9 cellular contexts compared by ENCODE assay signal in the genomic region with DNA sequence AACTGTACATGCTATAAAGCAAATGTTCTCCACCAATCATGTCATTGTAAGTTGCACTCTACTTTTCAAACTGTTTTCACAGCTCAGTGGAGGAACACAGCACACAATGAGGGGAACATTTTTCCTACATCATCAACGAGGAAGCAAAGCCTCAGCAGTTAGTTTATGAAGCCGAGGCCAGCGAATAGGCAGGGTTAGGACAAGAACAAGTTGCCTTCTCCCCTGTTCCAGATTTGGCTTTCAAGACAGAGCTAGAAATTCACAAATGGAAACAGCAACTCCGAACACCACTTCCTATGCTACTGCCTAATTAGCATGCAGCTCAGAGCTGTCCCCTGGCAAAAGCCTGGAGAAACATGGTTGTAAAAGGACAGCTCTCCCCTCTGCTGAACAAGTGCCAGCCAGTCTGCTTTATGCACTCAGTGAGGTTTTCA. TPM values are rescaled to one million over a fixed set of nuclear protein-coding genes. Genes with fewer than 3 reads are reported as not detected.
DNase-seq lines count a peak whose midpoint lies in the region; ATAC-seq, FAIRE-seq and TF ChIP-seq lines count a peak whose summit lies in the region.
"Had no signal": no experiment of that assay in that cellular context is flagged by ENCODE, and none has a peak within 500 bp of the region (broad histone marks: within the 10 kb centered on the region; RNA-seq: fewer than 3 reads in every experiment).

No MANE protein-coding gene starts in this region.

- intact Hi-C loops in mammary epithelial cell (cut with micrococcal nuclease) (loop anchor here (5.0 kb wide), 1 partner anchor 47 kb away; no protein-coding TSS in a partner anchor), left colon (cut with DNase I, micrococcal nuclease) (no loop called here), Caco-2 (cut with micrococcal nuclease; ENCODE audit: unreplicated experiment) (no loop called here), HepG2 (cut with micrococcal nuclease; ENCODE audit: unreplicated experiment) (no loop called here)

- POLR2A ChIA-PET in activated CD4-positive, alpha-beta T cell treated with anti-CD3 and anti-CD28 coated beads, Interleukin-2, amount 10 ng/mL, durations not matched to agents 7 days and 5 days (lab: Charles Lee) = no interaction called here
- POLR2A ChIA-PET in Caco-2 (lab: Charles Lee) (no interaction called here), HepG2 (lab: Yijun Ruan, JAX) (no interaction called here)

- H3K9me3 ChIP-seq in HUES48 (ENCODE audit: control insufficient read depth, insufficient read depth, low read length) = no peaks in the 10 kb centered on the region
- no peaks in the 10 kb centered on the region for H3K9me3 ChIP-seq in mammary epithelial cell (replicated peaks; ENCODE audit: insufficient read depth, low read length)
- H3K9me3 ChIP-seq in suprapubic skin = no peaks in the 10 kb centered on the region
- H3K9me3 ChIP-seq in Caco-2 = no peaks in the 10 kb centered on the region
- H3K9me3 ChIP-seq in HepG2 (ENCODE audit: low read length) = no peaks in the 10 kb centered on the region

- FAIRE-seq in HepG2 (lab: Jason Lieb, UNC) = no peak

- H3K9ac ChIP-seq in HUES48 (ENCODE audit: low read depth, low read length) (no peak overlapping the region), mammary epithelial cell (ENCODE audit: insufficient read depth, low read length) (peak overlapping the region; percentile 46), HepG2 (ENCODE audit: insufficient read depth, low read depth, low read length) (no peak overlapping the region)

- CTCF ChIA-PET in mammary epithelial cell (lab: Charles Lee; ENCODE audit: low non-redundant PET) = no interaction called here
- CTCF ChIA-PET in activated CD4-positive, alpha-beta T cell treated with anti-CD3 and anti-CD28 coated beads, Interleukin-2, amount 10 ng/mL, durations not matched to agents 7 days and 5 days (lab: Charles Lee) = no interaction called here
- CTCF ChIA-PET in Caco-2 (lab: Charles Lee) = interaction anchor here (0.9 kb wide), 1 partner anchor 189 kb away, joined by 3 read pairs; no protein-coding TSS in a partner anchor
- CTCF ChIA-PET in HepG2 (lab: Yijun Ruan, JAX; ENCODE audit: low intra/inter-chr PET ratio, low total read pairs) = no interaction called here

- TF ChIP-seq POLR2A in suprapubic skin (IDR thresholded peaks at IDR 0.05) (no peak), HepG2 (IDR thresholded peaks at IDR 0.05; ENCODE audit: insufficient read depth in 1 of 2, low read depth in 2 of 2, low read length in 2 of 2) (no peak)

- H3K27ac ChIP-seq in HUES48 (ENCODE audit: low read depth, low read length) (peak overlapping the region; percentile 21), mammary epithelial cell (ENCODE audit: insufficient read depth, low read depth, low read length) (peak overlapping the region; percentile 100), suprapubic skin (peak overlapping the region; percentile 87), HepG2 (ENCODE audit: extremely low read length, insufficient read depth, low read length) (no peak overlapping the region)

- dilution Hi-C loops in mammary epithelial cell (cut with HindIII; ENCODE audit: low sequenced_read_pairs) = no loop called here

- TF ChIP-seq EP300 in suprapubic skin (IDR thresholded peaks at IDR 0.05) (no peak), HepG2 (IDR thresholded peaks at IDR 0.05; ENCODE audit: low read depth in 2 of 2, low read length in 2 of 2) (no peak), HepG2 (CRISPR knock-in tag; IDR thresholded peaks at IDR 0.05; ENCODE audit: borderline replicate concordance) (no peak)

- H3K4me3 ChIP-seq in HUES48 (ENCODE audit: low read depth, low read length) = no peak overlapping the region
- H3K4me3 ChIP-seq in mammary epithelial cell (replicated peaks in 1 of 3; ENCODE audit: insufficient read depth in 1 of 3, low read depth in 2 of 3, low read length in 3 of 3) = no peak overlapping the region
- H3K4me3 ChIP-seq in suprapubic skin = no peak overlapping the region
- no peak overlapping the region for H3K4me3 ChIP-seq in Caco-2 (ENCODE audit: low read depth, low read length)
- no peak overlapping the region for H3K4me3 ChIP-seq in HepG2 (replicated peaks in 1 of 3; ENCODE audit: insufficient read depth in 1 of 3, low read depth in 2 of 3, low read length in 3 of 3)

- H3K36me3 ChIP-seq in HUES48 (ENCODE audit: control insufficient read depth, insufficient read depth, low read length) = no peaks in the 10 kb centered on the region
- H3K36me3 ChIP-seq in mammary epithelial cell (ENCODE audit: insufficient read depth, low read length) = peaks cover 2% of the 10 kb centered on the region
- no peaks in the 10 kb centered on the region for H3K36me3 ChIP-seq in suprapubic skin
- no peaks in the 10 kb centered on the region for H3K36me3 ChIP-seq in Caco-2 (ENCODE audit: control insufficient read depth, insufficient read depth, low read length)
- H3K36me3 ChIP-seq in HepG2 (replicated peaks in 1 of 2; ENCODE audit: control insufficient read depth in 1 of 2, insufficient read depth in 2 of 2, low read length in 2 of 2) = no peaks in the 10 kb centered on the region

- TF ChIP-seq CTCF in mammary epithelial cell (conservative IDR thresholded peaks at IDR 0.05 in 1 of 2, IDR thresholded peaks at IDR 0.05 in 1 of 2; ENCODE audit: extremely low read depth in 1 of 2, insufficient read depth in 1 of 2, low read depth in 1 of 2, low read length in 2 of 2) = no peak
- no peak for TF ChIP-seq CTCF in suprapubic skin (IDR thresholded peaks at IDR 0.05)
- TF ChIP-seq CTCF in Caco-2 (IDR thresholded peaks at IDR 0.05; ENCODE audit: insufficient read depth in 1 of 2, low read depth in 1 of 2, low read length in 1 of 2, severe bottlenecking in 1 of 2, unreplicated experiment in 1 of 2) = no peak
- no peak for TF ChIP-seq CTCF in HepG2 (CRISPR knock-in tag; IDR thresholded peaks at IDR 0.05)

- no peak overlapping the region for H2AFZ ChIP-seq in mammary epithelial cell (ENCODE audit: low read depth, low read length)
- no peak overlapping the region for H2AFZ ChIP-seq in HepG2 (ENCODE audit: low read length)

- BruUV-seq in mammary epithelial cell (replicated peaks; lab: Mats Ljungman, UMichigan) (no TSS peak), Caco-2 (replicated peaks; lab: Mats Ljungman, UMichigan) (no TSS peak), HepG2 (replicated peaks; lab: Mats Ljungman, UMichigan) (no TSS peak)

- in situ Hi-C loops in mammary epithelial cell (cut with MboI; ENCODE audit: low sequenced_read_pairs in 2 of 2) (no loop called here), HepG2 (cut with HindIII; ENCODE audit: extremely low pct_ligation_motif_present, low pct_unique_long_range_greater_than_20kb) (no loop called here)

- DNase-seq in mammary epithelial cell = no peak
- peak; percentile 22 to 33 for DNase-seq in left colon
- no peak for DNase-seq in suprapubic skin (ENCODE audit: low spot score in 2 of 2)
- DNase-seq in activated CD4-positive, alpha-beta T cell treated with anti-CD3 and anti-CD28 coated beads, Interleukin-2, amount 10 ng/mL, durations not matched to agents 7 days and 5 days = no peak
- DNase-seq in Caco-2 = no peak
- no peak for DNase-seq in HepG2 (ENCODE audit: low spot score)
- no peak for DNase-seq in DMS79 (lab: John Stamatoyannopoulos, UW)
- DNase-seq: NCI-H146 had no signal

- 43% methylated on average over 4 of the region's 4 CpGs for WGBS in mammary epithelial cell (ENCODE audit: low coverage, missing lambda C conversion rate)
- 14% methylated on average over 4 of the region's 4 CpGs for WGBS in suprapubic skin
- WGBS in HepG2 (ENCODE audit: low lambda C conversion rate) = 25% methylated on average over 4 of the region's 4 CpGs

- no peak overlapping the region for H3K4me3 Mint-ChIP-seq in activated CD4-positive, alpha-beta T cell treated with anti-CD3 and anti-CD28 coated beads, Interleukin-2, amount 10 ng/mL, durations not matched to agents 7 days and 5 days
- no peak overlapping the region for H3K4me3 Mint-ChIP-seq in Caco-2 (ENCODE audit: unreplicated experiment)

- ATAC-seq in left colon (peak; percentile 86), HepG2 (no peak)

- no peaks in the 10 kb centered on the region for H3K9me3 Mint-ChIP-seq in activated CD4-positive, alpha-beta T cell treated with anti-CD3 and anti-CD28 coated beads, Interleukin-2, amount 10 ng/mL, durations not matched to agents 7 days and 5 days
- no peaks in the 10 kb centered on the region for H3K9me3 Mint-ChIP-seq in Caco-2 (ENCODE audit: unreplicated experiment)

- no peak overlapping the region for H3K27ac Mint-ChIP-seq in activated CD4-positive, alpha-beta T cell treated with anti-CD3 and anti-CD28 coated beads, Interleukin-2, amount 10 ng/mL, durations not matched to agents 7 days and 5 days
- no peak overlapping the region for H3K27ac Mint-ChIP-seq in Caco-2 (ENCODE audit: unreplicated experiment)

- no peak for TF ChIP-seq RAD21 in HepG2 (CRISPR knock-in tag; IDR thresholded peaks at IDR 0.05)

- H3K79me2 ChIP-seq in mammary epithelial cell (ENCODE audit: insufficient read depth, low read length) = peaks cover 62% of the 10 kb centered on the region
- no peaks in the 10 kb centered on the region for H3K79me2 ChIP-seq in HepG2 (ENCODE audit: insufficient read depth, low read length)

- H3K27me3 ChIP-seq in HUES48 (ENCODE audit: control insufficient read depth, insufficient read depth, low read length) = no peaks in the 10 kb centered on the region
- no peaks in the 10 kb centered on the region for H3K27me3 ChIP-seq in mammary epithelial cell (ENCODE audit: insufficient read depth, low read length)
- H3K27me3 ChIP-seq in suprapubic skin = no peaks in the 10 kb centered on the region
- H3K27me3 ChIP-seq in Caco-2 (replicated peaks; ENCODE audit: control insufficient read depth, insufficient read depth, low read length) = no peaks in the 10 kb centered on the region
- no peaks in the 10 kb centered on the region for H3K27me3 ChIP-seq in HepG2 (ENCODE audit: control insufficient read depth in 1 of 2, insufficient read depth in 2 of 2, low read length in 2 of 2)

- no peaks in the 10 kb centered on the region for H3K36me3 Mint-ChIP-seq in activated CD4-positive, alpha-beta T cell treated with anti-CD3 and anti-CD28 coated beads, Interleukin-2, amount 10 ng/mL, durations not matched to agents 7 days and 5 days (ENCODE audit: low read depth)
- H3K36me3 Mint-ChIP-seq in Caco-2 (ENCODE audit: insufficient read depth, unreplicated experiment) = no peaks in the 10 kb centered on the region

- peaks cover 3% of the 10 kb centered on the region for H3K27me3 Mint-ChIP-seq in activated CD4-positive, alpha-beta T cell treated with anti-CD3 and anti-CD28 coated beads, Interleukin-2, amount 10 ng/mL, durations not matched to agents 7 days and 5 days
- no peaks in the 10 kb centered on the region for H3K27me3 Mint-ChIP-seq in Caco-2 (ENCODE audit: insufficient read depth, unreplicated experiment)

- H4K20me1 ChIP-seq in mammary epithelial cell (ENCODE audit: insufficient read depth, low read length) (no peaks in the 10 kb centered on the region), HepG2 (ENCODE audit: insufficient read depth, low read length) (no peaks in the 10 kb centered on the region)

- H3K4me2 ChIP-seq in mammary epithelial cell (ENCODE audit: insufficient read depth, low read depth, low read length) = peak overlapping the region; percentile 5
- no peak overlapping the region for H3K4me2 ChIP-seq in HepG2 (ENCODE audit: low read depth, low read length)

- peaks cover 14% of the 10 kb centered on the region; the same call in 1 of the 2 replicates for H3K4me1 ChIP-seq in HUES48 (ENCODE audit: control insufficient read depth, insufficient read depth, low read length)
- peaks cover 49% of the 10 kb centered on the region for H3K4me1 ChIP-seq in mammary epithelial cell (ENCODE audit: insufficient read depth, low read length)
- H3K4me1 ChIP-seq in suprapubic skin = peaks cover 48% of the 10 kb centered on the region
- peaks cover 13% of the 10 kb centered on the region; the same call in 1 of the 2 replicates for H3K4me1 ChIP-seq in Caco-2
- H3K4me1 ChIP-seq in HepG2 (ENCODE audit: insufficient read depth, low read length) = no peaks in the 10 kb centered on the region

- H3K4me1 Mint-ChIP-seq in activated CD4-positive, alpha-beta T cell treated with anti-CD3 and anti-CD28 coated beads, Interleukin-2, amount 10 ng/mL, durations not matched to agents 7 days and 5 days = no peaks in the 10 kb centered on the region
- H3K4me1 Mint-ChIP-seq in Caco-2 (ENCODE audit: low read depth, unreplicated experiment) = peaks cover 10% of the 10 kb centered on the region

RNA-seq across cellular contexts. Expression of a gene that starts 19.8 kb away (rescaled TPM):
- total RNA-seq in mammary epithelial cell = 100 to 1,000 TPM in 1 of 2 donors, 10 to 100 TPM in 1; 41.9 to 221 TPM
- 32.3 TPM for polyA plus RNA-seq in mammary epithelial cell
- polyA minus RNA-seq in mammary epithelial cell = 48.6 TPM
- 1 to 10 TPM; 8.8 to 8.9 TPM for total RNA-seq in left colon
- 10 to 100 TPM; 30.7 to 65.5 (median 57.5) TPM for total RNA-seq in suprapubic skin
- not detected for total RNA-seq in activated CD4-positive, alpha-beta T cell treated with anti-CD3 and anti-CD28 coated beads, Interleukin-2, amount 10 ng/mL, durations not matched to agents 7 days and 5 days
- total RNA-seq in Caco-2 (2022) = 3.2 and 4.6 TPM in 2 replicates
- total RNA-seq in HepG2 (2016; rRNA removed; fragmentation: Illumina TruSeq; extraction: Trizol) = 0.06 TPM in 1 of 2 replicates, not detected in the other
- total RNA-seq in HepG2 (2016; cell fraction: cytosol; rRNA removed; fragmentation: Illumina TruSeq; extraction: Trizol; ENCODE audit: low read depth) = not detected in 2 replicates
- total RNA-seq in HepG2 (2016; cell fraction: insoluble cytoplasmic fraction; rRNA removed; fragmentation: Illumina TruSeq; extraction: Trizol) = 0.02 TPM in 1 of 2 replicates, not detected in the other
- total RNA-seq in HepG2 (2016; cell fraction: membrane; rRNA removed; fragmentation: Illumina TruSeq; extraction: Trizol) = 0.03 TPM in 1 of 2 replicates, not detected in the other
- total RNA-seq in HepG2 (2016; cell fraction: nucleus; rRNA removed; fragmentation: Illumina TruSeq; extraction: Trizol) = 0.09 and 0.16 TPM in 2 replicates
- polyA plus RNA-seq in HepG2 (2011; rRNA removed) = 0.01 and 0.04 TPM in 2 replicates
- under 0.01 and 0.01 TPM in 2 replicates for polyA plus RNA-seq in HepG2 (2011; cell fraction: cytosol; rRNA removed)
- polyA plus RNA-seq in HepG2 (2011; cell fraction: nucleus; rRNA removed) = 0.05 and 0.14 TPM in 2 replicates
- polyA plus RNA-seq in HepG2 (2012) = not detected in 2 replicates
- not detected in 2 replicates for polyA plus RNA-seq in HepG2 (2016; cell fraction: cytosol; fragmentation: Illumina TruSeq; extraction: Trizol; ENCODE audit: low read depth)
- not detected in 2 replicates for polyA plus RNA-seq in HepG2 (2016; cell fraction: insoluble cytoplasmic fraction; fragmentation: Illumina TruSeq; extraction: Trizol; ENCODE audit: low read depth)
- not detected in 2 replicates for polyA plus RNA-seq in HepG2 (2016; cell fraction: membrane; fragmentation: Illumina TruSeq; extraction: Trizol; ENCODE audit: low read depth)
- polyA plus RNA-seq in HepG2 (2016; cell fraction: nucleus; fragmentation: Illumina TruSeq; extraction: Trizol; ENCODE audit: insufficient read depth, low read depth) = 0.08 TPM in 1 of 2 replicates, not detected in the other
- 0.06 and 28.4 TPM in 2 replicates for polyA minus RNA-seq in HepG2 (2011; rRNA and poly(A)+ RNA removed; ENCODE audit: low replicate concordance)
- not detected in 2 replicates for polyA minus RNA-seq in HepG2 (2011; cell fraction: cytosol; rRNA and poly(A)+ RNA removed)
- 0.12 and 0.13 TPM in 2 replicates for polyA minus RNA-seq in HepG2 (2011; cell fraction: nucleus; rRNA and poly(A)+ RNA removed)

Comparison
In these comparisons a context has a peak if more than half of its experiments do, and no peak if none do; other contexts are left out.
1. DNase-seq: peak in left colon (2 of 2); none in mammary epithelial cell (single experiment), suprapubic skin (0 of 2), activated CD4-positive, alpha-beta T cell treated with anti-CD3 and anti-CD28 coated beads, Interleukin-2, amount 10 ng/mL, durations not matched to agents 7 days and 5 days (single experiment), Caco-2 (0 of 2), HepG2 (single experiment) and DMS79 (single experiment).